1 cellular context compared by ENCODE assay signal in genomic region chr2:105744909-105745853, GRCh38.
TF ChIP-seq lines count a peak whose summit lies in the region.

Gene NCK2 (plus strand): TSS chr2:105744912. CDS start chr2:105855064, 110,152 bp downstream.

TF ChIP-seq in H1, 55 proteins besides CTCF, POLR2A, EP300 and RAD21 (continued from another document):
- TF ChIP-seq GABPA (IDR thresholded peaks at IDR 0.05; ENCODE audit: borderline replicate concordance, insufficient read depth, low read length) (no peak), FOSL1 (IDR thresholded peaks at IDR 0.05; ENCODE audit: insufficient read depth, low read depth, low read length) (no peak), TEAD4 (IDR thresholded peaks at IDR 0.05; ENCODE audit: low read depth, low read length) (no peak), PHF8 (conservative IDR thresholded peaks at IDR 0.05; ENCODE audit: low read depth, low read length) (peak; percentile 70), KDM4A (IDR thresholded peaks at IDR 0.05; ENCODE audit: low read depth, low read length, severe bottlenecking) (peak; percentile 88), ASH2L (IDR thresholded peaks at IDR 0.05; ENCODE audit: low read length) (peak; percentile 32)
